ENCODE assay signal across 8 cellular contexts in the genomic region with DNA sequence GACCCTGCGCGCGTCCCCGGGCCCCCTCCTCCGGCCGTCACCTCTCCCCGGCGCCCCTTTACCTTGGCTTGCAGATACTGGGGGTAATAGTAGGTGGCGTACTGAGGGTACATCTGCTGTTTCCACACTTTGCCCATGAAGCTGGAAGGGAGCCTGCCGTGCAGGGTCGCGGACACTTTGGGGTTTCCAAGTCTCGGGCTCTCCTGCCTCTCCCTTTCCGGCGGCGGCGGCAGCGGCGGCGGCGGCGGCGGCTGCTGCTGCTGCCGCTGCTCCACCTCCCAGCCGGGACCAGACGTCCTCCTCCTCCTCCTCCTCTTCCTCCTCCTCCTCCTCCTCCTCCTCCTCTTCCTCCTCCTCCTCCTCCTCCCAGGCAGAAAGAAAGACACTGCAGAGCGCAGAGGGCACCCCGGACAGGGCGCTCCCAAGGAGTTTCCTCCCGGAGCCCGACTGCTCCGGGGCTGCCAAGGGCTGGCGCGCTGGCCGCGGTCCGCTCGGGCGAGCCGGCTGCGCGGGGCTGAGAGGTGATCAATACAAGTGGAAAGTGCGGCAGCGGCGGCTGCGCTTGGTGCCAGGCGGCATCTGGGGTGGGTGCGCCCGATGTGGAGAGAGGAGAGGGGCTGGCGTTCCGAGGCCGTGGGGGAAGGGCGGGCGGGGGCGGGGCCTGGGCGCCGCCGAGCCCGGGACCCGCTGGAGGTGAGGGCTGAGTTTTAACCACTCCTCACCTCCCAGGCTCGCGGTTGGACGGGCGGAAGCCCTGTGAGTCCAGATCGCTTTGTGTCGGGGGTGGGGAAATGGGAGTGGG.
A peak's percentile ranks its signal among the peaks of the same experiment; 100 is the strongest.
DNase-seq lines count a peak whose midpoint lies in the region; ATAC-seq, FAIRE-seq and TF ChIP-seq lines count a peak whose summit lies in the region.

A gene with protein sequence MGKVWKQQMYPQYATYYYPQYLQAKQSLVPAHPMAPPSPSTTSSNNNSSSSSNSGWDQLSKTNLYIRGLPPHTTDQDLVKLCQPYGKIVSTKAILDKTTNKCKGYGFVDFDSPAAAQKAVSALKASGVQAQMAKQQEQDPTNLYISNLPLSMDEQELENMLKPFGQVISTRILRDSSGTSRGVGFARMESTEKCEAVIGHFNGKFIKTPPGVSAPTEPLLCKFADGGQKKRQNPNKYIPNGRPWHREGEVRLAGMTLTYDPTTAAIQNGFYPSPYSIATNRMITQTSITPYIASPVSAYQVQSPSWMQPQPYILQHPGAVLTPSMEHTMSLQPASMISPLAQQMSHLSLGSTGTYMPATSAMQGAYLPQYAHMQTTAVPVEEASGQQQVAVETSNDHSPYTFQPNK (minus strand): TSS at position 581 of the 802 bp plus-strand sequence. CDS start 444 bp downstream, at position 137.

- H3K36me3 ChIP-seq in MM.1S (replicated peaks; ENCODE audit: insufficient read depth, low read length): no peaks in the 10 kb centered on the region

- peak within 1 kb of the TSS; percentile 92 for H3K9ac ChIP-seq in MM.1S (ENCODE audit: low read length)

- no peaks in the 10 kb centered on the region for H4K20me1 ChIP-seq in MM.1S (ENCODE audit: insufficient read depth, low read length)

- no peak for FAIRE-seq in GM19239 (lab: Jason Lieb, UNC)

- H2AFZ ChIP-seq in MM.1S (ENCODE audit: low read length): peak within 1 kb of the TSS; percentile 91

- no peaks in the 10 kb centered on the region for H3K9me2 ChIP-seq in MM.1S (replicated peaks; ENCODE audit: insufficient read depth, low read length)

- H3K27me3 ChIP-seq in MM.1S (replicated peaks; ENCODE audit: insufficient read depth, low read length): no peaks in the 10 kb centered on the region

- H3K4me2 ChIP-seq in MM.1S (ENCODE audit: low read depth, low read length): peak within 1 kb of the TSS; percentile 63

- DNase-seq in MM.1S: peak; percentile 42
- DNase-seq in cardiac fibroblast (ENCODE audit: low read depth in 2 of 2): peak; percentile 52 to 82
- peak; percentile 55 for DNase-seq in iris pigment epithelial cell (ENCODE audit: low read depth)
- DNase-seq in stimulated activated CD4-positive, alpha-beta T cell treated with anti-CD3 and anti-CD28 coated beads, Interleukin-12 subunit alpha, Interleukin-12 subunit beta, amount 100 ng/mL, for 4 hours: peak; percentile 48
- DNase-seq in OCI-M2 (lab: John Stamatoyannopoulos, UW; ENCODE audit: unreplicated experiment): no peak
- no peak for DNase-seq in GM19239 (ENCODE audit: insufficient read length, low spot score)

- H3K4me1 ChIP-seq in MM.1S (ENCODE audit: low read length): peaks cover 8% of the 10 kb centered on the region

- peak; percentile 59 for ATAC-seq in GM18511 (IDR thresholded peaks at IDR 0.05; ENCODE audit: unreplicated experiment)

- H3K4me3 ChIP-seq in MM.1S (ENCODE audit: low read length) (peak within 1 kb of the TSS; percentile 88), cardiac fibroblast (replicated peaks in 1 of 2; ENCODE audit: low read depth in 2 of 2, low read length in 2 of 2) (peak within 1 kb of the TSS; percentile 76 to 86)

- TF ChIP-seq CTCF in MM.1S (IDR thresholded peaks at IDR 0.05; ENCODE audit: low read length) (no peak), VCaP (conservative IDR thresholded peaks at IDR 0.05) (no peak), cardiac fibroblast (IDR thresholded peaks at IDR 0.05; ENCODE audit: low read depth, low read length) (no peak)

- H3K9me3 ChIP-seq in MM.1S (replicated peaks; ENCODE audit: insufficient read depth, low read length): no peaks in the 10 kb centered on the region

- H3K27ac ChIP-seq in MM.1S (ENCODE audit: low read length) (peak within 1 kb of the TSS; percentile 71; the same call in 1 of the 2 replicates), VCaP (peak within 1 kb of the TSS; percentile 77)

- peaks cover 15% of the 10 kb centered on the region for H3K79me2 ChIP-seq in MM.1S (ENCODE audit: low read length)

- peaks cover 17% of the 10 kb centered on the region for H3F3A ChIP-seq in MM.1S (ENCODE audit: insufficient read depth, low read length)

Comparison
In these comparisons a context has a peak if more than half of its experiments do, and no peak if none do; other contexts are left out.
1. DNase-seq: peak in MM.1S (single experiment), cardiac fibroblast (2 of 2), iris pigment epithelial cell (single experiment) and stimulated activated CD4-positive, alpha-beta T cell treated with anti-CD3 and anti-CD28 coated beads, Interleukin-12 subunit alpha, Interleukin-12 subunit beta, amount 100 ng/mL, for 4 hours (single experiment); none in OCI-M2 (single experiment) and GM19239 (single experiment).